ENCODE assay signal across 15 cellular contexts in the genomic region with DNA sequence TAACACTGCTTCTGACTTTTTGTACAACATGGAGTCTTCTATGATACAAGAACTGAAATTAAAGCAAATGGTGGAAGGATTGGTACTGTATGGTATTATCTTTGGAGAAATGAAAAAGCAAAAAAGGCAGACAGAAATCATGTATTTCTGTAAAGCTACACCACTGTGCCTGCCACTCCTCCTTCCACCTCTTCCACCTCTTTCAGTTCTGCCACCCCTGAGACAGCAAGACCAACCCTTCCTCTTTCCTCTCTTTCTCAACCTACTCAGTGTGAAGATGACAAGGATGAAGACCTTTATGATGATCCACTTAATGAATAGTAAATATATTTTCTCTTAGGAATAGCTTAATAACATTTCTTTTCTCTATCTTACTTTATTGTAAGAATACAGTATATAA. TPM values are rescaled to one million over a fixed set of nuclear protein-coding genes. Genes with fewer than 3 reads are reported as not detected.
A peak's percentile ranks its signal among the peaks of the same experiment; 100 is the strongest.
DNase-seq lines count a peak whose midpoint lies in the region; FAIRE-seq and TF ChIP-seq lines count a peak whose summit lies in the region.
"Had no signal": no experiment of that assay in that cellular context is flagged by ENCODE, and none has a peak within 500 bp of the region (broad histone marks: within the 10 kb centered on the region; RNA-seq: fewer than 3 reads in every experiment).

No MANE protein-coding gene starts in this region.

- peaks cover 70% of the 10 kb centered on the region for H3K4me1 ChIP-seq in BLaER1
- H3K4me1 ChIP-seq in neutrophil (ENCODE audit: control insufficient read depth in 1 of 2, insufficient read depth in 1 of 2, low read depth in 1 of 2, low read length in 1 of 2): peaks cover 46 to 53% of the 10 kb centered on the region in 2 experiments
- H3K4me1 ChIP-seq in Peyer's patch: no peaks in the 10 kb centered on the region

- no peaks in the 10 kb centered on the region for H4K20me1 ChIP-seq in BLaER1

- H3K4me3 ChIP-seq in BLaER1 (no peak overlapping the region), neutrophil (ENCODE audit: low read depth in 1 of 2, low read length in 1 of 2) (no peak overlapping the region), Peyer's patch (no peak overlapping the region)

- H3K4me2 ChIP-seq in BLaER1: peak overlapping the region; percentile 31

- TF ChIP-seq POLR2A in Peyer's patch (IDR thresholded peaks at IDR 0.05): no peak

- TF ChIP-seq CTCF in neutrophil (IDR thresholded peaks at IDR 0.05) (no peak), Peyer's patch (IDR thresholded peaks at IDR 0.05) (no peak)

- H3K27ac ChIP-seq in BLaER1: no peak overlapping the region
- peak overlapping the region; percentile 54 for H3K27ac ChIP-seq in neutrophil
- H3K27ac ChIP-seq in Peyer's patch: no peak overlapping the region

- FAIRE-seq in colon (lab: Jason Lieb, UNC): peak; percentile 80

- DNase-seq in NOMO-1 treated with DMSO at 0.1 percent for 48 hours (lab: John Stamatoyannopoulos, UW; ENCODE audit: unreplicated experiment) (peak; percentile 64), mesenteric fat pad (ENCODE audit: low spot score) (no peak), SHP77 treated with DMSO at 0.1 percent for 48 hours (lab: John Stamatoyannopoulos, UW) (no peak), Peyer's patch (no peak), NCI-H1092 treated with DMSO at 0.1 percent for 48 hours (lab: John Stamatoyannopoulos, UW) (no peak)
- DNase-seq: activated T-cell treated with anti-CD3 and anti-CD28 coated beads, Interleukin-2, amount 50 U/mL, for 24 hours; cerebellar nuclear complex; GDM1; left colon; NCI-H2107; NCI-H748 treated with DMSO at 0.1 percent for 48 hours; T1000 had no signal

- H3K27me3 ChIP-seq in BLaER1 (no peaks in the 10 kb centered on the region), neutrophil (no peaks in the 10 kb centered on the region), Peyer's patch (no peaks in the 10 kb centered on the region)

- peaks cover 7% of the 10 kb centered on the region; the same call in 1 of the 2 replicates for H3K36me3 ChIP-seq in BLaER1
- no peaks in the 10 kb centered on the region for H3K36me3 ChIP-seq in neutrophil
- H3K36me3 ChIP-seq in Peyer's patch: no peaks in the 10 kb centered on the region

- no peak overlapping the region for H3K9ac ChIP-seq in BLaER1

- peaks cover 17% of the 10 kb centered on the region for H3K9me3 ChIP-seq in BLaER1
- H3K9me3 ChIP-seq in neutrophil: no peaks in the 10 kb centered on the region
- no peaks in the 10 kb centered on the region for H3K9me3 ChIP-seq in Peyer's patch

RNA-seq across cellular contexts. Expression of a gene that starts 57.0 kb away (rescaled TPM):
- total RNA-seq in mesenteric fat pad: 6.0 TPM
- total RNA-seq in Peyer's patch: 10 to 100 TPM in 1 of 4 donors, 1 to 10 TPM in 3; 3.7 to 15.4 (median 7.1) TPM
